16 cellular contexts compared by ENCODE assay signal in genomic region chr17:72031219-72031906, GRCh38.
DNase-seq lines count a peak whose midpoint lies in the region; ATAC-seq and TF ChIP-seq lines count a peak whose summit lies in the region.
"Had no signal": no experiment of that assay in that cellular context is flagged by ENCODE, and none has a peak within 500 bp of the region (broad histone marks: within the 10 kb centered on the region; RNA-seq: fewer than 3 reads in every experiment).

No MANE protein-coding gene starts in this region.

- H3K27ac ChIP-seq in CD4-positive, alpha-beta T cell (ENCODE audit: low read depth, low read length), result no peak overlapping the region
- H3K27ac ChIP-seq: colonic mucosa, left ventricle myocardium inferior, neutrophil, tibial nerve had no signal

- POLR2A ChIA-PET in CD4-positive, alpha-beta T cell (lab: Charles Lee), result no interaction called here
- POLR2A ChIA-PET in naive thymus-derived CD8-positive, alpha-beta T cell (lab: Charles Lee), result no interaction called here

- no peak for TF ChIP-seq CTCF in CD4-positive, alpha-beta T cell (IDR thresholded peaks at IDR 0.05)
- TF ChIP-seq CTCF in HFFc6 (IDR thresholded peaks at IDR 0.05), result no peak

- no peaks in the 10 kb centered on the region for H3K9me3 Mint-ChIP-seq in CD4-positive, alpha-beta T cell
- H3K9me3 Mint-ChIP-seq in HFFc6, result no peaks in the 10 kb centered on the region
- H3K9me3 Mint-ChIP-seq in activated T-helper 1 cell treated with anti-CD3 and anti-CD28 coated beads, Interleukin-12 subunit alpha, Interleukin-12 subunit beta, Interleukin-2, Interleukin-4 antibody, amounts not matched to agents 30 ng/mL and 10 ng/mL and 1 ng/mL, durations not matched to agents 14 hours and 24 hours and 36 hours, result no peaks in the 10 kb centered on the region
- peaks cover 0 to 3% (median 0%) of the 10 kb centered on the region in 9 donors for H3K9me3 Mint-ChIP-seq in naive thymus-derived CD8-positive, alpha-beta T cell

- H3K27me3 Mint-ChIP-seq in CD4-positive, alpha-beta T cell, result peaks cover 23% of the 10 kb centered on the region
- H3K27me3 Mint-ChIP-seq in HFFc6 (ENCODE audit: insufficient read depth), result no peaks in the 10 kb centered on the region; the same call in none of the 2 replicates
- H3K27me3 Mint-ChIP-seq in activated T-helper 1 cell treated with anti-CD3 and anti-CD28 coated beads, Interleukin-12 subunit alpha, Interleukin-12 subunit beta, Interleukin-2, Interleukin-4 antibody, amounts not matched to agents 30 ng/mL and 10 ng/mL and 1 ng/mL, durations not matched to agents 14 hours and 24 hours and 36 hours (ENCODE audit: insufficient read depth), result peaks cover 5% of the 10 kb centered on the region
- peaks cover 0 to 14% (median 2%) of the 10 kb centered on the region in 5 donors for H3K27me3 Mint-ChIP-seq in naive thymus-derived CD8-positive, alpha-beta T cell

- intact Hi-C loops in CD4-positive, alpha-beta T cell (cut with DNase I, micrococcal nuclease), result no loop called here
- intact Hi-C loops in activated T-helper 1 cell treated with anti-CD3 and anti-CD28 coated beads, Interleukin-12 subunit alpha, Interleukin-12 subunit beta, Interleukin-2, Interleukin-4 antibody, amounts not matched to agents 30 ng/mL and 10 ng/mL and 1 ng/mL, durations not matched to agents 14 hours and 24 hours and 36 hours (cut with micrococcal nuclease), result no loop called here
- intact Hi-C loops in sciatic nerve (cut with DNase I), result no loop called here
- intact Hi-C loops in left ventricle myocardium superior (cut with micrococcal nuclease), result no loop called here

- no peak overlapping the region for H3K27ac Mint-ChIP-seq in CD4-positive, alpha-beta T cell
- no peak overlapping the region for H3K27ac Mint-ChIP-seq in HFFc6
- no peak overlapping the region for H3K27ac Mint-ChIP-seq in activated T-helper 1 cell treated with anti-CD3 and anti-CD28 coated beads, Interleukin-12 subunit alpha, Interleukin-12 subunit beta, Interleukin-2, Interleukin-4 antibody, amounts not matched to agents 30 ng/mL and 10 ng/mL and 1 ng/mL, durations not matched to agents 14 hours and 24 hours and 36 hours
- peak overlapping the region in 2 of 10 donors; percentile 27 to 57 for H3K27ac Mint-ChIP-seq in naive thymus-derived CD8-positive, alpha-beta T cell

- no peak for DNase-seq in CD4-positive, alpha-beta T cell
- no peak for DNase-seq in HFFc6
- DNase-seq in activated T-helper 1 cell treated with anti-CD3 and anti-CD28 coated beads, Interleukin-12 subunit alpha, Interleukin-12 subunit beta, Interleukin-2, Interleukin-4 antibody, amounts not matched to agents 30 ng/mL and 10 ng/mL and 1 ng/mL, durations not matched to agents 14 hours and 24 hours and 36 hours (ENCODE audit: low spot score), result no peak
- no peak for DNase-seq in naive thymus-derived CD8-positive, alpha-beta T cell
- no peak for DNase-seq in sciatic nerve (ENCODE audit: low spot score)
- DNase-seq in cerebellar nuclear complex (lab: John Stamatoyannopoulos, UW), result no peak
- DNase-seq in NCI-H345 treated with DMSO at 0.1 percent for 48 hours (lab: John Stamatoyannopoulos, UW; ENCODE audit: unreplicated experiment), result no peak
- DNase-seq in left ventricle myocardium superior, result no peak
- DNase-seq: activated CD4-positive, CD25-positive, alpha-beta regulatory T cell; NCI-H1092 treated with DMSO at 0.1 percent for 48 hours; stimulated activated CD4-positive, alpha-beta T cell treated with anti-CD3 and anti-CD28 coated beads, Interleukin-4, amount 100 ng/mL, for 4 hours; T-helper 1 cell had no signal

- H3K4me1 Mint-ChIP-seq in CD4-positive, alpha-beta T cell (ENCODE audit: low read depth), result peaks cover 25% of the 10 kb centered on the region
- H3K4me1 Mint-ChIP-seq in HFFc6 (ENCODE audit: low read depth), result peaks cover 9% of the 10 kb centered on the region
- peaks cover 24% of the 10 kb centered on the region for H3K4me1 Mint-ChIP-seq in activated T-helper 1 cell treated with anti-CD3 and anti-CD28 coated beads, Interleukin-12 subunit alpha, Interleukin-12 subunit beta, Interleukin-2, Interleukin-4 antibody, amounts not matched to agents 30 ng/mL and 10 ng/mL and 1 ng/mL, durations not matched to agents 14 hours and 24 hours and 36 hours (ENCODE audit: low read depth)
- H3K4me1 Mint-ChIP-seq in naive thymus-derived CD8-positive, alpha-beta T cell, result peaks cover 9 to 30% (median 18%) of the 10 kb centered on the region in 4 donors

- no peaks in the 10 kb centered on the region for H3K36me3 Mint-ChIP-seq in CD4-positive, alpha-beta T cell (ENCODE audit: low read depth)
- no peaks in the 10 kb centered on the region for H3K36me3 Mint-ChIP-seq in HFFc6 (ENCODE audit: low read depth)
- no peaks in the 10 kb centered on the region for H3K36me3 Mint-ChIP-seq in activated T-helper 1 cell treated with anti-CD3 and anti-CD28 coated beads, Interleukin-12 subunit alpha, Interleukin-12 subunit beta, Interleukin-2, Interleukin-4 antibody, amounts not matched to agents 30 ng/mL and 10 ng/mL and 1 ng/mL, durations not matched to agents 14 hours and 24 hours and 36 hours (ENCODE audit: low read depth)
- no peaks in the 10 kb centered on the region for H3K36me3 Mint-ChIP-seq in naive thymus-derived CD8-positive, alpha-beta T cell

- peak overlapping the region; percentile 47 for H3K4me3 Mint-ChIP-seq in CD4-positive, alpha-beta T cell
- H3K4me3 Mint-ChIP-seq in HFFc6, result peak overlapping the region; percentile 89
- peak overlapping the region; percentile 25 for H3K4me3 Mint-ChIP-seq in activated T-helper 1 cell treated with anti-CD3 and anti-CD28 coated beads, Interleukin-12 subunit alpha, Interleukin-12 subunit beta, Interleukin-2, Interleukin-4 antibody, amounts not matched to agents 30 ng/mL and 10 ng/mL and 1 ng/mL, durations not matched to agents 14 hours and 24 hours and 36 hours
- peak overlapping the region in 9 of 10 donors; percentile 43 to 81 (median 74) for H3K4me3 Mint-ChIP-seq in naive thymus-derived CD8-positive, alpha-beta T cell

- no peaks in the 10 kb centered on the region for H3K27me3 ChIP-seq in CD4-positive, alpha-beta T cell (ENCODE audit: control insufficient read depth, insufficient read depth, low read length)
- H3K27me3 ChIP-seq: colonic mucosa had no signal

- ATAC-seq in CD4-positive, alpha-beta T cell (ENCODE audit: poor library complexity), result no peak
- no peak for ATAC-seq in naive thymus-derived CD8-positive, alpha-beta T cell
- ATAC-seq in sciatic nerve, result no peak
- no peak for ATAC-seq in left ventricle myocardium superior

- no peaks in the 10 kb centered on the region for H3K9me3 ChIP-seq in CD4-positive, alpha-beta T cell (ENCODE audit: control insufficient read depth, low read length)
- H3K9me3 ChIP-seq: colonic mucosa, left ventricle myocardium inferior, neutrophil, tibial nerve had no signal

- CTCF ChIA-PET in CD4-positive, alpha-beta T cell (lab: Charles Lee), result no interaction called here

Comparison
In these comparisons a context has a peak if more than half of its experiments do, and no peak if none do; other contexts are left out.
1. H3K4me3 Mint-ChIP-seq: peak in every context shown above with its lines; median percentile 89 in HFFc6; 74 in naive thymus-derived CD8-positive, alpha-beta T cell; 47 in CD4-positive, alpha-beta T cell; 25 in activated T-helper 1 cell treated with anti-CD3 and anti-CD28 coated beads, Interleukin-12 subunit alpha, Interleukin-12 subunit beta, Interleukin-2, Interleukin-4 antibody, amounts not matched to agents 30 ng/mL and 10 ng/mL and 1 ng/mL, durations not matched to agents 14 hours and 24 hours and 36 hours.